ENCODE assay signal across 8 cellular contexts in the genomic region with DNA sequence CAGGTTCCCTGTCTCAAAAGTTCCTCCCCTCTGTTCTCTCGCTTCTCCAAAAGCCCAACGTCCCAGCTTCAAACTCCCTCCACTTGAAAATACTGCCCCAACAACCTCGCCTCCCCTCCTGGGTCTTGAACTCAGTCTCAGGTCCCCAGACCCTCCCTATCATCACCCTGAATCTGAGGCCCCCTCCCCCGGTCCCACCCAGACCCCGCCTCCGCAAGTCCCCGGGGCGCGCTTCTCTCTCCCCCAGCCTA. TPM values are rescaled to one million over a fixed set of nuclear protein-coding genes. Genes with fewer than 3 reads are reported as not detected.
A peak's percentile ranks its signal among the peaks of the same experiment; 100 is the strongest.
DNase-seq lines count a peak whose midpoint lies in the region; ATAC-seq lines count a peak whose summit lies in the region.

No MANE protein-coding gene starts in this region.

- peak overlapping the region; percentile 96 for H3K27ac Mint-ChIP-seq in activated naive CD8-positive, alpha-beta T cell
- H3K27ac Mint-ChIP-seq in stimulated activated memory B cell treated with anti-CD40 and anti-IgM and Interleukin-4, amounts not matched to agents 10 μg/mL and 1 μg/mL and 100 μg/mL, for 72 hours = peak overlapping the region; percentile 97

- peak overlapping the region; percentile 94 for H3K4me3 ChIP-seq in iPS-11a (ENCODE audit: low read depth, low read length)

- H3K4me3 Mint-ChIP-seq in activated naive CD8-positive, alpha-beta T cell = peak overlapping the region; percentile 100
- peak overlapping the region; percentile 97 for H3K4me3 Mint-ChIP-seq in stimulated activated memory B cell treated with anti-CD40 and anti-IgM and Interleukin-4, amounts not matched to agents 10 μg/mL and 1 μg/mL and 100 μg/mL, for 72 hours

- no peaks in the 10 kb centered on the region for H3K27me3 Mint-ChIP-seq in activated naive CD8-positive, alpha-beta T cell
- H3K27me3 Mint-ChIP-seq in stimulated activated memory B cell treated with anti-CD40 and anti-IgM and Interleukin-4, amounts not matched to agents 10 μg/mL and 1 μg/mL and 100 μg/mL, for 72 hours = no peaks in the 10 kb centered on the region

- no peaks in the 10 kb centered on the region for H3K9me3 Mint-ChIP-seq in activated naive CD8-positive, alpha-beta T cell (ENCODE audit: low read depth)
- no peaks in the 10 kb centered on the region for H3K9me3 Mint-ChIP-seq in stimulated activated memory B cell treated with anti-CD40 and anti-IgM and Interleukin-4, amounts not matched to agents 10 μg/mL and 1 μg/mL and 100 μg/mL, for 72 hours

- peak; percentile 4 for ATAC-seq in HG03571 (IDR thresholded peaks at IDR 0.05; ENCODE audit: unreplicated experiment)
- peak; percentile 9 for ATAC-seq in stimulated activated memory B cell treated with anti-CD40 and anti-IgM and Interleukin-4, amounts not matched to agents 10 μg/mL and 1 μg/mL and 100 μg/mL, for 72 hours
- no peak for ATAC-seq in esophagus mucosa

- H3K4me1 Mint-ChIP-seq in activated naive CD8-positive, alpha-beta T cell (ENCODE audit: low read depth) = peaks cover 20% of the 10 kb centered on the region
- peaks cover 29% of the 10 kb centered on the region for H3K4me1 Mint-ChIP-seq in stimulated activated memory B cell treated with anti-CD40 and anti-IgM and Interleukin-4, amounts not matched to agents 10 μg/mL and 1 μg/mL and 100 μg/mL, for 72 hours

- H3K36me3 Mint-ChIP-seq in activated naive CD8-positive, alpha-beta T cell = peaks cover 2% of the 10 kb centered on the region
- peaks cover 11% of the 10 kb centered on the region for H3K36me3 Mint-ChIP-seq in stimulated activated memory B cell treated with anti-CD40 and anti-IgM and Interleukin-4, amounts not matched to agents 10 μg/mL and 1 μg/mL and 100 μg/mL, for 72 hours

- DNase-seq in G401 (ENCODE audit: low spot score) (peak; percentile 50), islet precursor cell (no peak), NCI-H1092 treated with DMSO at 0.1 percent for 48 hours (lab: John Stamatoyannopoulos, UW) (no peak)

- in situ Hi-C loops in G401 (cut with HindIII; ENCODE audit: low sequenced_read_pairs) = no loop called here

RNA-seq across cellular contexts. Expression of a gene that starts 0.3 kb away (rescaled TPM):
- total RNA-seq in G401 (2014; rRNA removed; shearing (Covaris generic)) = 62.7 and 63.8 TPM in 2 replicates
- 20.7 TPM for total RNA-seq in esophagus mucosa

RNA-seq across cellular contexts. Expression of a gene that starts 18.1 kb away (rescaled TPM):
- 24.4 and 42.0 TPM in 2 replicates for total RNA-seq in G401 (2014; rRNA removed; shearing (Covaris generic))
- total RNA-seq in esophagus mucosa = 14.7 TPM

RNA-seq across cellular contexts. Expression of a gene that starts 21.7 kb away (rescaled TPM):
- total RNA-seq in G401 (2014; rRNA removed; shearing (Covaris generic)) = 195 and 247 TPM in 2 replicates
- total RNA-seq in esophagus mucosa = 119 TPM

RNA-seq across cellular contexts. Expression of a gene that starts 22.9 kb away (rescaled TPM):
- total RNA-seq in G401 (2014; rRNA removed; shearing (Covaris generic)) = 3.8 and 4.5 TPM in 2 replicates
- 0.20 TPM for total RNA-seq in esophagus mucosa

RNA-seq across cellular contexts. Expression of a gene that starts 30.7 kb away (rescaled TPM):
- 5.6 and 5.9 TPM in 2 replicates for total RNA-seq in G401 (2014; rRNA removed; shearing (Covaris generic))
- total RNA-seq in esophagus mucosa = 0.80 TPM
